ENCODE assay signal across 24 cellular contexts in the genomic region with DNA sequence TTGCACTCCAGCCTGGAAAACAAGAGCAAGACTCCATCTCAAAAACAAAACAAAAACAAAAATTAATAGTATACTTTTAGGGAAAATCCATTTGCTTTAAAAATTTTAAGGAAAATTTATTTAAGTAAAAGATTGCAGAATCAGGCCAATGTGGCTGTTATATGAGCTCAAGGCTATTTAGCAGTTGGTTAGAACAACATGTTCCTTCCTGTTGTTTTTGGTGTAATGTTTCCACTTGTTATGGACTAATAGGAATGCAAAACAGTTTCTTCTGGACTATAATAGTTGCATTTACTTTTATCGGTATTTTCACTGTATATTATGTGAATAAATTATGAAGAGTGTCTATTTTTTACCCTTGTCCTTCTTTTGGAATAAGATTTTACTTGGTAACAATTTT. TPM values are rescaled to one million over a fixed set of nuclear protein-coding genes. Genes with fewer than 3 reads are reported as not detected.
DNase-seq lines count a peak whose midpoint lies in the region; ATAC-seq and TF ChIP-seq lines count a peak whose summit lies in the region.
"Had no signal": no experiment of that assay in that cellular context is flagged by ENCODE, and none has a peak within 500 bp of the region (broad histone marks: within the 10 kb centered on the region; RNA-seq: fewer than 3 reads in every experiment).

No MANE protein-coding gene starts in this region.

- peaks cover 55 to 56% of the 10 kb centered on the region in 2 donors for H3K4me1 ChIP-seq in naive thymus-derived CD4-positive, alpha-beta T cell (ENCODE audit: control insufficient read depth in 2 of 2, insufficient read depth in 2 of 2, low read length in 2 of 2)
- peaks cover 0 to 31% (median 9%) of the 10 kb centered on the region in 4 donors for H3K4me1 ChIP-seq in tibial nerve
- H3K4me1 ChIP-seq in body of pancreas = peaks cover 5% of the 10 kb centered on the region

- POLR2A ChIA-PET in naive thymus-derived CD4-positive, alpha-beta T cell (lab: Charles Lee) = interaction anchor here (0.7 to 7.4 kb wide), 11 partner anchors 9 to 127 kb away, joined by 3 to 237 read pairs (median 6); a partner anchor contains a TSS

- no peak for TF ChIP-seq EP300 in tibial nerve (IDR thresholded peaks at IDR 0.05)

- CTCF ChIA-PET in naive thymus-derived CD4-positive, alpha-beta T cell (lab: Charles Lee) = interaction anchor here (2.9 kb wide), 1 partner anchor 121 kb away, joined by 8 read pairs; no protein-coding TSS in a partner anchor

- no peaks in the 10 kb centered on the region for H3K27me3 Mint-ChIP-seq in activated T-cell treated with anti-CD3 and anti-CD28 coated beads, Interleukin-2, amount 50 U/mL, for 24 hours
- H3K27me3 Mint-ChIP-seq in naive thymus-derived CD4-positive, alpha-beta T cell = no peaks in the 10 kb centered on the region

- no peak overlapping the region for H3K4me3 Mint-ChIP-seq in activated T-cell treated with anti-CD3 and anti-CD28 coated beads, Interleukin-2, amount 50 U/mL, for 24 hours
- peak overlapping the region in 3 of 10 donors; percentile 12 to 39 (median 21) for H3K4me3 Mint-ChIP-seq in naive thymus-derived CD4-positive, alpha-beta T cell
- H3K4me3 Mint-ChIP-seq: HFFc6, neural crest cell had no signal

- H3K4me1 Mint-ChIP-seq in activated T-cell treated with anti-CD3 and anti-CD28 coated beads, Interleukin-2, amount 50 U/mL, for 24 hours (ENCODE audit: low read depth) = peaks cover 68% of the 10 kb centered on the region
- H3K4me1 Mint-ChIP-seq in naive thymus-derived CD4-positive, alpha-beta T cell = peaks cover 38 to 71% (median 63%) of the 10 kb centered on the region in 7 donors

- WGBS in tibial nerve, 2 donors = 24 to 33% methylated on average over 1 of the region's 1 CpG
- 63 to 77% methylated on average over 1 of the region's 1 CpG for WGBS in body of pancreas, 2 donors

- DNase-seq in activated T-cell treated with anti-CD3 and anti-CD28 coated beads, Interleukin-2, amount 50 U/mL, for 24 hours = no peak
- DNase-seq in activated T-cell treated with anti-CD3 and anti-CD28 coated beads, Interleukin-2, amount 50 U/mL, for 1 hour = no peak
- peak; percentile 68 for DNase-seq in amniotic epithelial cell (ENCODE audit: low read depth)
- no peak for DNase-seq in naive thymus-derived CD4-positive, alpha-beta T cell
- DNase-seq in tibial nerve (ENCODE audit: low spot score in 2 of 2) = no peak
- no peak for DNase-seq in SKM-1 (lab: John Stamatoyannopoulos, UW; ENCODE audit: unreplicated experiment)
- no peak for DNase-seq in body of pancreas
- DNase-seq in stimulated activated CD4-positive, alpha-beta T cell treated with anti-CD3 and anti-CD28 coated beads, Interleukin-4, amount 100 ng/mL, for 1 hour = no peak
- DNase-seq: activated CD4-positive, alpha-beta T cell treated with anti-CD3 and anti-CD28 coated beads for 4 hours; activated gamma-delta T cell; effector memory CD4-positive, alpha-beta T cell; GDM1; HFFc6; midbrain; NCI-H1105 treated with DMSO at 0.1 percent for 48 hours; NCI-H2081 treated with DMSO at 0.1 percent for 48 hours; NCI-H510A; RPMI8226 had no signal

- TF ChIP-seq CTCF in tibial nerve (IDR thresholded peaks at IDR 0.05) (no peak), body of pancreas (IDR thresholded peaks at IDR 0.05) (no peak)

- peaks cover 0 to 14% (median 10%) of the 10 kb centered on the region in 3 experiments for H3K36me3 ChIP-seq in naive thymus-derived CD4-positive, alpha-beta T cell (ENCODE audit: control insufficient read depth in 2 of 3, insufficient read depth in 3 of 3, low read length in 3 of 3)
- H3K36me3 ChIP-seq in tibial nerve (no peaks in the 10 kb centered on the region), body of pancreas (replicated peaks in 1 of 2; ENCODE audit: insufficient read depth in 1 of 2, low read depth in 2 of 2) (no peaks in the 10 kb centered on the region)
- H3K36me3 ChIP-seq: ascending aorta, esophagus muscularis mucosa, thoracic aorta had no signal

- peaks cover 64% of the 10 kb centered on the region for H3K36me3 Mint-ChIP-seq in activated T-cell treated with anti-CD3 and anti-CD28 coated beads, Interleukin-2, amount 50 U/mL, for 24 hours (ENCODE audit: low read depth)
- H3K36me3 Mint-ChIP-seq in naive thymus-derived CD4-positive, alpha-beta T cell = peaks cover 0 to 43% (median 16%) of the 10 kb centered on the region in 5 donors

- no peaks in the 10 kb centered on the region for H3K9me3 Mint-ChIP-seq in activated T-cell treated with anti-CD3 and anti-CD28 coated beads, Interleukin-2, amount 50 U/mL, for 24 hours
- H3K9me3 Mint-ChIP-seq in naive thymus-derived CD4-positive, alpha-beta T cell = no peaks in the 10 kb centered on the region
- H3K9me3 Mint-ChIP-seq: HFFc6, neural crest cell had no signal

- H3K9me3 ChIP-seq in naive thymus-derived CD4-positive, alpha-beta T cell (ENCODE audit: control insufficient read depth in 2 of 3, low read length in 3 of 3) = no peaks in the 10 kb centered on the region
- no peaks in the 10 kb centered on the region for H3K9me3 ChIP-seq in tibial nerve
- H3K9me3 ChIP-seq in body of pancreas = no peaks in the 10 kb centered on the region
- H3K9me3 ChIP-seq: ascending aorta, esophagus muscularis mucosa, thoracic aorta had no signal

- H3K27me3 ChIP-seq in naive thymus-derived CD4-positive, alpha-beta T cell (ENCODE audit: control insufficient read depth in 2 of 2, insufficient read depth in 2 of 2, low read length in 2 of 2) = no peaks in the 10 kb centered on the region
- H3K27me3 ChIP-seq in tibial nerve (no peaks in the 10 kb centered on the region), body of pancreas (no peaks in the 10 kb centered on the region)
- H3K27me3 ChIP-seq: ascending aorta; BLaER1 treated with 17β-estradiol and CSF1 and Interleukin-3, amounts not matched to agents 10 nM and 100 nM; esophagus muscularis mucosa had no signal

- no peak overlapping the region for H3K27ac ChIP-seq in naive thymus-derived CD4-positive, alpha-beta T cell (ENCODE audit: low read depth, low read length)
- peak overlapping the region in 3 of 4 donors; percentile 37 to 69 (median 43) for H3K27ac ChIP-seq in tibial nerve
- H3K27ac ChIP-seq in body of pancreas = no peak overlapping the region
- H3K27ac ChIP-seq: ascending aorta; BLaER1 treated with 17β-estradiol and CSF1 and Interleukin-3, amounts not matched to agents 10 nM and 100 nM; esophagus muscularis mucosa; thoracic aorta had no signal

- H3K27ac Mint-ChIP-seq in activated T-cell treated with anti-CD3 and anti-CD28 coated beads, Interleukin-2, amount 50 U/mL, for 24 hours = peak overlapping the region; percentile 69
- peak overlapping the region in 6 of 9 donors; percentile 31 to 96 (median 60) for H3K27ac Mint-ChIP-seq in naive thymus-derived CD4-positive, alpha-beta T cell
- H3K27ac Mint-ChIP-seq: HFFc6 had no signal

- ATAC-seq in naive thymus-derived CD4-positive, alpha-beta T cell = no peak
- no peak for ATAC-seq in body of pancreas
- ATAC-seq: left lobe of liver had no signal

- intact Hi-C loops in naive thymus-derived CD4-positive, alpha-beta T cell (cut with micrococcal nuclease) = loop anchor here (5.0 kb wide), 2 partner anchors 36 to 536 kb away; a partner anchor contains a TSS
- intact Hi-C loops in body of pancreas (cut with DNase I) = no loop called here

- TF ChIP-seq POLR2A in tibial nerve (IDR thresholded peaks at IDR 0.05) (no peak), body of pancreas (IDR thresholded peaks at IDR 0.05) (no peak)

- H3K4me3 ChIP-seq in naive thymus-derived CD4-positive, alpha-beta T cell (ENCODE audit: low read length) = no peak overlapping the region
- H3K4me3 ChIP-seq in tibial nerve (no peak overlapping the region), body of pancreas (no peak overlapping the region)
- H3K4me3 ChIP-seq: ascending aorta; BLaER1 treated with 17β-estradiol and CSF1 and Interleukin-3, amounts not matched to agents 10 nM and 100 nM; esophagus muscularis mucosa; thoracic aorta had no signal

RNA-seq across cellular contexts. Expression of a gene that starts 3.0 kb away (rescaled TPM):
- 100 to 1,000 TPM; 143 to 265 (median 215) TPM for total RNA-seq in naive thymus-derived CD4-positive, alpha-beta T cell
- polyA plus RNA-seq in naive thymus-derived CD4-positive, alpha-beta T cell = 100 to 1,000 TPM; 348 to 482 TPM
- total RNA-seq in tibial nerve (10 to 100 TPM; 23.1 to 31.8 (median 28.0) TPM), body of pancreas (10 to 100 TPM; 23.4 to 33.5 TPM)

Comparison
In these comparisons a context has a peak if more than half of its experiments do, and no peak if none do; other contexts are left out.
1. H3K27ac ChIP-seq: peak in tibial nerve (3 of 4); none in naive thymus-derived CD4-positive, alpha-beta T cell (single experiment) and body of pancreas (0 of 4).
2. RNA of a gene that starts 3.0 kb away (total RNA-seq): 143 to 265 TPM in naive thymus-derived CD4-positive, alpha-beta T cell; 23.4 to 33.5 TPM in body of pancreas and 23.1 to 31.8 TPM in tibial nerve; every median in the first group is over 4 times any median in the second.